In the genomic region with DNA sequence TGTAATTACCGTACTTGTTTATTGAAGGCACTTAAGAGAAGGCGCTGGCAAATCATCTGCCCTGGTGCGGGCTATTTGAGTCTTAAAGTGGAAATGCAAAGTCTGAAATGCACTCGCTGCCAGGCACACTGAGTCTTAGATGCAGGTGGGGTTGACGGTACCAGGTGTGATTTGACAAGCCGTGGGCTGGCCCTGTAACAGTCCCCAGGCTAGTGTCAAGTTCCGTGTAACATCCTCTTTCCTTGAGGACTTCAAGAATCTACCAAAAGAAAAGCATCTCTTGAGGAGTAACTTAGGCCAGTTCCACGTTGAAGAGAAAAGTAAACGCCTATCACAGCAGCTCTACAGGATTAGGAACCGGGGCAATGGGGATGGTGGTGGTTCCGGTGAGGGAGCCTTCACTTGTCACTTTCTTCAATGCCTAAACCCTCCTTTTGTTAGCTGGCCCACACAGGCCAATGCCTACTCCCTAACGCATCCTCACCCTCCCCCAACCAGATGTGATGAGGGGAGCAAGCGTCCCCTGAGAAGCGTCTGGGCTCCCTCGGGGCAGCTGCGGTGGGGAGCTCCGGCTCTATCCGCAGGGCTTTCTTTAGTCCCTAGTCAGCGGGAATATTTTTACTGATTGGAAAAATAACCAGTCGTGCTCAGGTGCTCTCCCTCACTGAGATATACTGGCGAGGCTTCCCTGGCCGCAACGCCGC, we compare ENCODE assay signal across 8 cellular contexts. TPM values are rescaled to one million over a fixed set of nuclear protein-coding genes. Genes with fewer than 3 reads are reported as not detected.
DNase-seq lines count a peak whose midpoint lies in the region; ATAC-seq and TF ChIP-seq lines count a peak whose summit lies in the region.

No MANE protein-coding gene starts in this region.

- in situ Hi-C loops in ACHN (cut with HindIII; ENCODE audit: low pct_ligation_motif_present, low pct_unique_long_range_greater_than_20kb, low sequenced_read_pairs): no loop called here

- H3K9me3 ChIP-seq in stomach: no peaks in the 10 kb centered on the region

- H3K27ac ChIP-seq in stomach: peak overlapping the region; percentile 72 to 99 (median 99)

- peaks cover 26 to 48% (median 29%) of the 10 kb centered on the region in 4 donors for H3K4me1 ChIP-seq in stomach

- DNase-seq in NCI-H748 (lab: John Stamatoyannopoulos, UW; ENCODE audit: unreplicated experiment) (peak; percentile 8), NCI-H748 treated with DMSO at 0.1 percent for 48 hours (lab: John Stamatoyannopoulos, UW) (no peak), amniotic epithelial cell (ENCODE audit: low read depth) (peak; percentile 20), iPS-NIHi11 (ENCODE audit: low spot score) (peak; percentile 52), stomach (peak; percentile 28), ACHN (no peak)
- no peak for DNase-seq in Jurkat, Clone E6-1 (ENCODE audit: low read depth, low spot score)

- peak overlapping the region; percentile 87 for H3K4me3 ChIP-seq in Jurkat, Clone E6-1 (ENCODE audit: low read length)
- peak overlapping the region; percentile 62 to 94 (median 82) for H3K4me3 ChIP-seq in stomach

- TF ChIP-seq EP300 in stomach (IDR thresholded peaks at IDR 0.05): no peak

- ATAC-seq in GM21737 (IDR thresholded peaks at IDR 0.05; ENCODE audit: unreplicated experiment): peak; percentile 27

- WGBS in stomach, 5 donors: 7 to 21% (median 9%) methylated on average over 11 to 24 of the region's 24 CpGs

- TF ChIP-seq CTCF in stomach (IDR thresholded peaks at IDR 0.05): no peak

- no peaks in the 10 kb centered on the region for H3K27me3 ChIP-seq in stomach

- no peak for TF ChIP-seq POLR2A in stomach (IDR thresholded peaks at IDR 0.05)

- intact Hi-C loops in stomach (cut with DNase I; ENCODE audit: low total_unique reads): no loop called here

- no peaks in the 10 kb centered on the region for H3K36me3 ChIP-seq in stomach

RNA-seq across cellular contexts. Expression of gene UGP2, which starts 1.5 kb away (rescaled TPM):
- 47.4 TPM for polyA plus RNA-seq in Jurkat, Clone E6-1 (2012; ENCODE audit: insufficient read depth, insufficient read length)
- 100 to 1,000 TPM in 2 of 5 donors, 10 to 100 TPM in 3; 38.5 to 122 (median 97.6) TPM for total RNA-seq in stomach
- 100 to 1,000 TPM in 1 of 3 donors, 10 to 100 TPM in 2; 58.9 to 135 (median 89.7) TPM for polyA plus RNA-seq in stomach

Comparison
In these comparisons a context has a peak if more than half of its experiments do, and no peak if none do; other contexts are left out.
1. DNase-seq: peak in NCI-H748 (single experiment), amniotic epithelial cell (single experiment), iPS-NIHi11 (single experiment) and stomach (single experiment); none in NCI-H748 treated with DMSO at 0.1 percent for 48 hours (single experiment), Jurkat, Clone E6-1 (single experiment) and ACHN (single experiment).